Comparison of ENCODE assay signal across 20 cellular contexts in the genomic region with DNA sequence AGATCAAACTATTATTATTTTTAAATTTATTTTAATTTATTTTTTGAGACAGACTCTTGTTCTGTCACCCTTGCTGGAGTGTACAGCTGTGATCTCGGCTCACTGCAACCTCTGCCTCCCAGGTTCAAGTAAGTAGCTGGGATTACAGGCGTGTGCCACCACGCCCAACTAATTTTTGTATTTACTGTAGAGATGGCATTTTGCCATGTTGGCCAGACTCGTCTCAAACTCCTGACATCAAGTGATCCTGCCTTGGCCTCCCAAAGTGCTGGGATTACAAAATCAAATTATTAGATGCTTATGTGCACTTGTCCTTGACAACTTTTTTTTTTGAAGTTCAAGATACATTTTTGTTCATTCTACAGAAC.
"Had no signal": no experiment of that assay in that cellular context is flagged by ENCODE, and none has a peak within 500 bp of the region (broad histone marks: within the 10 kb centered on the region; RNA-seq: fewer than 3 reads in every experiment).

No MANE protein-coding gene starts in this region.

- H3K4me1 ChIP-seq: spleen, suprapubic skin, tibial artery had no signal

- H3K9me3 ChIP-seq: esophagus squamous epithelium, spleen, suprapubic skin, tibial artery had no signal

- H3K27ac ChIP-seq: epithelial cell of prostate, esophagus squamous epithelium, spleen, suprapubic skin, tibial artery had no signal

- H3K4me3 ChIP-seq: esophagus squamous epithelium, spleen, suprapubic skin, tibial artery had no signal

- DNase-seq: activated CD4-positive, alpha-beta T cell treated with anti-CD3 and anti-CD28 coated beads for 36 hours; activated CD4-positive, CD25-positive, alpha-beta regulatory T cell; activated CD8-positive, alpha-beta memory T cell treated with anti-CD3 and anti-CD28 coated beads, Interleukin-2, amount 10 ng/mL, durations not matched to agents 7 days and 5 days; activated CD8-positive, alpha-beta T cell treated with anti-CD3 and anti-CD28 coated beads, Interleukin-2, amount 10 ng/mL, durations not matched to agents 7 days and 5 days; activated naive CD8-positive, alpha-beta T cell treated with anti-CD3 and anti-CD28 coated beads, Interleukin-2, amount 50 U/mL, for 24 hours; activated T-cell treated with anti-CD3 and anti-CD28 coated beads, Interleukin-2, amount 50 U/mL, for 48 hours; amygdala; dermis blood vessel endothelial cell; effector CD4-positive, alpha-beta T cell; esophagus squamous epithelium; foreskin melanocyte; kidney glomerular epithelial cell; left ventricle myocardium superior; posterior cingulate gyrus; right cardiac atrium; spleen; stimulated activated naive CD4-positive, alpha-beta T cell; tibial artery had no signal

- H3K27me3 ChIP-seq: esophagus squamous epithelium, spleen, suprapubic skin, tibial artery had no signal
